In genomic region chrX:153794018-153794896, GRCh38 we compare ENCODE assay signal across 1 cellular context.
TF ChIP-seq lines count a peak whose summit lies in the region.

Gene IDH3G (minus strand): TSS chrX:153794375. CDS start chrX:153794326, 49 bp downstream.
Gene SSR4 (plus strand): TSS chrX:153794668. CDS start chrX:153794688, 20 bp downstream.

TF ChIP-seq in K562, 482 proteins besides CTCF, POLR2A, EP300 and RAD21 (continued from another document and continues in another):
- peak; percentile 37; the same call in 1 of the 2 replicates for TF ChIP-seq ZNF766 (CRISPR knock-in tag; conservative IDR thresholded peaks at IDR 0.05)
- TF ChIP-seq, protein P1, sequence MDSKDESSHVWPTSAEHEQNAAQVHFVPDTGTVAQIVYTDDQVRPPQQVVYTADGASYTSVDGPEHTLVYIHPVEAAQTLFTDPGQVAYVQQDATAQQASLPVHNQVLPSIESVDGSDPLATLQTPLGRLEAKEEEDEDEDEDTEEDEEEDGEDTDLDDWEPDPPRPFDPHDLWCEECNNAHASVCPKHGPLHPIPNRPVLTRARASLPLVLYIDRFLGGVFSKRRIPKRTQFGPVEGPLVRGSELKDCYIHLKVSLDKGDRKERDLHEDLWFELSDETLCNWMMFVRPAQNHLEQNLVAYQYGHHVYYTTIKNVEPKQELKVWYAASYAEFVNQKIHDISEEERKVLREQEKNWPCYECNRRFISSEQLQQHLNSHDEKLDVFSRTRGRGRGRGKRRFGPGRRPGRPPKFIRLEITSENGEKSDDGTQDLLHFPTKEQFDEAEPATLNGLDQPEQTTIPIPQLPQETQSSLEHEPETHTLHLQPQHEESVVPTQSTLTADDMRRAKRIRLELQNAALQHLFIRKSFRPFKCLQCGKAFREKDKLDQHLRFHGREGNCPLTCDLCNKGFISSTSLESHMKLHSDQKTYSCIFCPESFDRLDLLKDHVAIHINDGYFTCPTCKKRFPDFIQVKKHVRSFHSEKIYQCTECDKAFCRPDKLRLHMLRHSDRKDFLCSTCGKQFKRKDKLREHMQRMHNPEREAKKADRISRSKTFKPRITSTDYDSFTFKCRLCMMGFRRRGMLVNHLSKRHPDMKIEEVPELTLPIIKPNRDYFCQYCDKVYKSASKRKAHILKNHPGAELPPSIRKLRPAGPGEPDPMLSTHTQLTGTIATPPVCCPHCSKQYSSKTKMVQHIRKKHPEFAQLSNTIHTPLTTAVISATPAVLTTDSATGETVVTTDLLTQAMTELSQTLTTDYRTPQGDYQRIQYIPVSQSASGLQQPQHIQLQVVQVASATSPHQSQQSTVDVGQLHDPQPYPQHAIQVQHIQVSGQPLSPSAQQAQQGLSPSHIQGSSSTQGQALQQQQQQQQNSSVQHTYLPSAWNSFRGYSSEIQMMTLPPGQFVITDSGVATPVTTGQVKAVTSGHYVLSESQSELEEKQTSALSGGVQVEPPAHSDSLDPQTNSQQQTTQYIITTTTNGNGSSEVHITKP (IDR thresholded peaks at IDR 0.05; ENCODE audit: partially characterized antibody) = no peak
- TF ChIP-seq RUNX1 (IDR thresholded peaks at IDR 0.05; ENCODE audit: low read depth) = no peak
- TF ChIP-seq, protein P2, sequence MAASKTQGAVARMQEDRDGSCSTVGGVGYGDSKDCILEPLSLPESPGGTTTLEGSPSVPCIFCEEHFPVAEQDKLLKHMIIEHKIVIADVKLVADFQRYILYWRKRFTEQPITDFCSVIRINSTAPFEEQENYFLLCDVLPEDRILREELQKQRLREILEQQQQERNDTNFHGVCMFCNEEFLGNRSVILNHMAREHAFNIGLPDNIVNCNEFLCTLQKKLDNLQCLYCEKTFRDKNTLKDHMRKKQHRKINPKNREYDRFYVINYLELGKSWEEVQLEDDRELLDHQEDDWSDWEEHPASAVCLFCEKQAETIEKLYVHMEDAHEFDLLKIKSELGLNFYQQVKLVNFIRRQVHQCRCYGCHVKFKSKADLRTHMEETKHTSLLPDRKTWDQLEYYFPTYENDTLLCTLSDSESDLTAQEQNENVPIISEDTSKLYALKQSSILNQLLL (CRISPR knock-in tag; IDR thresholded peaks at IDR 0.05; ENCODE audit: borderline replicate concordance) = no peak
- TF ChIP-seq ELK3 (CRISPR knock-in tag; IDR thresholded peaks at IDR 0.05) = no peak
- TF ChIP-seq NFE2 (IDR thresholded peaks at IDR 0.05; ENCODE audit: low read depth) = no peak; the same call in 1 of the 2 replicates
- TF ChIP-seq TCF7 (IDR thresholded peaks at IDR 0.05; ENCODE audit: borderline replicate concordance) = no peak
- TF ChIP-seq ELF4 (CRISPR knock-in tag; IDR thresholded peaks at IDR 0.05) = no peak
- TF ChIP-seq DIDO1 (tag; IDR thresholded peaks at IDR 0.05; ENCODE audit: low read depth) = 0 out of 2 replicates have a peak, but pooled peaks have one; percentile 9
- TF ChIP-seq, protein P3, sequence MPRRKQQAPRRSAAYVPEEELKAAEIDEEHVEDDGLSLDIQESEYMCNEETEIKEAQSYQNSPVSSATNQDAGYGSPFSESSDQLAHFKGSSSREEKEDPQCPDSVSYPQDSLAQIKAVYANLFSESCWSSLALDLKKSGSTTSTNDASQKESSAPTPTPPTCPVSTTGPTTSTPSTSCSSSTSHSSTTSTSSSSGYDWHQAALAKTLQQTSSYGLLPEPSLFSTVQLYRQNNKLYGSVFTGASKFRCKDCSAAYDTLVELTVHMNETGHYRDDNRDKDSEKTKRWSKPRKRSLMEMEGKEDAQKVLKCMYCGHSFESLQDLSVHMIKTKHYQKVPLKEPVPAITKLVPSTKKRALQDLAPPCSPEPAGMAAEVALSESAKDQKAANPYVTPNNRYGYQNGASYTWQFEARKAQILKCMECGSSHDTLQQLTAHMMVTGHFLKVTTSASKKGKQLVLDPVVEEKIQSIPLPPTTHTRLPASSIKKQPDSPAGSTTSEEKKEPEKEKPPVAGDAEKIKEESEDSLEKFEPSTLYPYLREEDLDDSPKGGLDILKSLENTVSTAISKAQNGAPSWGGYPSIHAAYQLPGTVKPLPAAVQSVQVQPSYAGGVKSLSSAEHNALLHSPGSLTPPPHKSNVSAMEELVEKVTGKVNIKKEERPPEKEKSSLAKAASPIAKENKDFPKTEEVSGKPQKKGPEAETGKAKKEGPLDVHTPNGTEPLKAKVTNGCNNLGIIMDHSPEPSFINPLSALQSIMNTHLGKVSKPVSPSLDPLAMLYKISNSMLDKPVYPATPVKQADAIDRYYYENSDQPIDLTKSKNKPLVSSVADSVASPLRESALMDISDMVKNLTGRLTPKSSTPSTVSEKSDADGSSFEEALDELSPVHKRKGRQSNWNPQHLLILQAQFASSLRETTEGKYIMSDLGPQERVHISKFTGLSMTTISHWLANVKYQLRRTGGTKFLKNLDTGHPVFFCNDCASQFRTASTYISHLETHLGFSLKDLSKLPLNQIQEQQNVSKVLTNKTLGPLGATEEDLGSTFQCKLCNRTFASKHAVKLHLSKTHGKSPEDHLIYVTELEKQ (CRISPR knock-in tag; IDR thresholded peaks at IDR 0.05) = no peak
- TF ChIP-seq NFXL1 (CRISPR knock-in tag; IDR thresholded peaks at IDR 0.05) = no peak
- TF ChIP-seq SIX5 (IDR thresholded peaks at IDR 0.05; ENCODE audit: borderline replicate concordance in 1 of 2, insufficient read depth in 1 of 2, low read depth in 1 of 2, low read length in 2 of 2) = no peak
- no peak for TF ChIP-seq TARDBP (IDR thresholded peaks at IDR 0.05)
- no peak for TF ChIP-seq ZNF696 (CRISPR knock-in tag; conservative IDR thresholded peaks at IDR 0.05)
- TF ChIP-seq MTF1 (CRISPR knock-in tag; IDR thresholded peaks at IDR 0.05; ENCODE audit: borderline replicate concordance) = peak; percentile 45; the same call in 1 of the 2 replicates
- TF ChIP-seq RBM22 (IDR thresholded peaks at IDR 0.05; ENCODE audit: low read depth, low read length, poor library complexity, severe bottlenecking) = no peak
- TF ChIP-seq HDAC6 (IDR thresholded peaks at IDR 0.05; ENCODE audit: low read depth, low read length) = no peak
- TF ChIP-seq, protein P4, sequence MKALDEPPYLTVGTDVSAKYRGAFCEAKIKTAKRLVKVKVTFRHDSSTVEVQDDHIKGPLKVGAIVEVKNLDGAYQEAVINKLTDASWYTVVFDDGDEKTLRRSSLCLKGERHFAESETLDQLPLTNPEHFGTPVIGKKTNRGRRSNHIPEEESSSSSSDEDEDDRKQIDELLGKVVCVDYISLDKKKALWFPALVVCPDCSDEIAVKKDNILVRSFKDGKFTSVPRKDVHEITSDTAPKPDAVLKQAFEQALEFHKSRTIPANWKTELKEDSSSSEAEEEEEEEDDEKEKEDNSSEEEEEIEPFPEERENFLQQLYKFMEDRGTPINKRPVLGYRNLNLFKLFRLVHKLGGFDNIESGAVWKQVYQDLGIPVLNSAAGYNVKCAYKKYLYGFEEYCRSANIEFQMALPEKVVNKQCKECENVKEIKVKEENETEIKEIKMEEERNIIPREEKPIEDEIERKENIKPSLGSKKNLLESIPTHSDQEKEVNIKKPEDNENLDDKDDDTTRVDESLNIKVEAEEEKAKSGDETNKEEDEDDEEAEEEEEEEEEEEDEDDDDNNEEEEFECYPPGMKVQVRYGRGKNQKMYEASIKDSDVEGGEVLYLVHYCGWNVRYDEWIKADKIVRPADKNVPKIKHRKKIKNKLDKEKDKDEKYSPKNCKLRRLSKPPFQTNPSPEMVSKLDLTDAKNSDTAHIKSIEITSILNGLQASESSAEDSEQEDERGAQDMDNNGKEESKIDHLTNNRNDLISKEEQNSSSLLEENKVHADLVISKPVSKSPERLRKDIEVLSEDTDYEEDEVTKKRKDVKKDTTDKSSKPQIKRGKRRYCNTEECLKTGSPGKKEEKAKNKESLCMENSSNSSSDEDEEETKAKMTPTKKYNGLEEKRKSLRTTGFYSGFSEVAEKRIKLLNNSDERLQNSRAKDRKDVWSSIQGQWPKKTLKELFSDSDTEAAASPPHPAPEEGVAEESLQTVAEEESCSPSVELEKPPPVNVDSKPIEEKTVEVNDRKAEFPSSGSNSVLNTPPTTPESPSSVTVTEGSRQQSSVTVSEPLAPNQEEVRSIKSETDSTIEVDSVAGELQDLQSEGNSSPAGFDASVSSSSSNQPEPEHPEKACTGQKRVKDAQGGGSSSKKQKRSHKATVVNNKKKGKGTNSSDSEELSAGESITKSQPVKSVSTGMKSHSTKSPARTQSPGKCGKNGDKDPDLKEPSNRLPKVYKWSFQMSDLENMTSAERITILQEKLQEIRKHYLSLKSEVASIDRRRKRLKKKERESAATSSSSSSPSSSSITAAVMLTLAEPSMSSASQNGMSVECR (CRISPR knock-in tag; IDR thresholded peaks at IDR 0.05) = peak; percentile 78; the same call in 1 of the 2 replicates
- TF ChIP-seq CC2D1A (IDR thresholded peaks at IDR 0.05) = no peak
- TF ChIP-seq, protein P5, sequence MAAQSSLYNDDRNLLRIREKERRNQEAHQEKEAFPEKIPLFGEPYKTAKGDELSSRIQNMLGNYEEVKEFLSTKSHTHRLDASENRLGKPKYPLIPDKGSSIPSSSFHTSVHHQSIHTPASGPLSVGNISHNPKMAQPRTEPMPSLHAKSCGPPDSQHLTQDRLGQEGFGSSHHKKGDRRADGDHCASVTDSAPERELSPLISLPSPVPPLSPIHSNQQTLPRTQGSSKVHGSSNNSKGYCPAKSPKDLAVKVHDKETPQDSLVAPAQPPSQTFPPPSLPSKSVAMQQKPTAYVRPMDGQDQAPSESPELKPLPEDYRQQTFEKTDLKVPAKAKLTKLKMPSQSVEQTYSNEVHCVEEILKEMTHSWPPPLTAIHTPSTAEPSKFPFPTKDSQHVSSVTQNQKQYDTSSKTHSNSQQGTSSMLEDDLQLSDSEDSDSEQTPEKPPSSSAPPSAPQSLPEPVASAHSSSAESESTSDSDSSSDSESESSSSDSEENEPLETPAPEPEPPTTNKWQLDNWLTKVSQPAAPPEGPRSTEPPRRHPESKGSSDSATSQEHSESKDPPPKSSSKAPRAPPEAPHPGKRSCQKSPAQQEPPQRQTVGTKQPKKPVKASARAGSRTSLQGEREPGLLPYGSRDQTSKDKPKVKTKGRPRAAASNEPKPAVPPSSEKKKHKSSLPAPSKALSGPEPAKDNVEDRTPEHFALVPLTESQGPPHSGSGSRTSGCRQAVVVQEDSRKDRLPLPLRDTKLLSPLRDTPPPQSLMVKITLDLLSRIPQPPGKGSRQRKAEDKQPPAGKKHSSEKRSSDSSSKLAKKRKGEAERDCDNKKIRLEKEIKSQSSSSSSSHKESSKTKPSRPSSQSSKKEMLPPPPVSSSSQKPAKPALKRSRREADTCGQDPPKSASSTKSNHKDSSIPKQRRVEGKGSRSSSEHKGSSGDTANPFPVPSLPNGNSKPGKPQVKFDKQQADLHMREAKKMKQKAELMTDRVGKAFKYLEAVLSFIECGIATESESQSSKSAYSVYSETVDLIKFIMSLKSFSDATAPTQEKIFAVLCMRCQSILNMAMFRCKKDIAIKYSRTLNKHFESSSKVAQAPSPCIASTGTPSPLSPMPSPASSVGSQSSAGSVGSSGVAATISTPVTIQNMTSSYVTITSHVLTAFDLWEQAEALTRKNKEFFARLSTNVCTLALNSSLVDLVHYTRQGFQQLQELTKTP (IDR thresholded peaks at IDR 0.05; ENCODE audit: low read depth in 1 of 2, partially characterized antibody in 2 of 2) = no peak
- no peak for TF ChIP-seq ZNF75A (CRISPR knock-in tag; IDR thresholded peaks at IDR 0.05)
- TF ChIP-seq MYC (IDR thresholded peaks at IDR 0.05; ENCODE audit: low read depth, low read length) = peak; percentile 79
- peak; percentile 21; the same call in 1 of the 2 replicates for TF ChIP-seq MYC (CRISPR knock-in tag; IDR thresholded peaks at IDR 0.05; ENCODE audit: borderline replicate concordance, low read depth)
- no peak for TF ChIP-seq THRA (IDR thresholded peaks at IDR 0.05)
- TF ChIP-seq HIVEP1 (CRISPR knock-in tag; IDR thresholded peaks at IDR 0.05) = no peak
- TF ChIP-seq STAT5A (IDR thresholded peaks at IDR 0.05; ENCODE audit: borderline replicate concordance, low read length) = no peak
- no peak for TF ChIP-seq STAT5B (CRISPR knock-in tag; IDR thresholded peaks at IDR 0.05)
- 0 out of 2 replicates have a peak, but pooled peaks have one; percentile 37 for TF ChIP-seq NFRKB (IDR thresholded peaks at IDR 0.05; ENCODE audit: low read depth)
- TF ChIP-seq TAF15 (IDR thresholded peaks at IDR 0.05; ENCODE audit: low read depth, low read length) = no peak
- no peak for TF ChIP-seq CHCHD3 (CRISPR knock-in tag; IDR thresholded peaks at IDR 0.05)
- TF ChIP-seq, protein P6, sequence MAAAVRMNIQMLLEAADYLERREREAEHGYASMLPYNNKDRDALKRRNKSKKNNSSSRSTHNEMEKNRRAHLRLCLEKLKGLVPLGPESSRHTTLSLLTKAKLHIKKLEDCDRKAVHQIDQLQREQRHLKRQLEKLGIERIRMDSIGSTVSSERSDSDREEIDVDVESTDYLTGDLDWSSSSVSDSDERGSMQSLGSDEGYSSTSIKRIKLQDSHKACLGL (CRISPR knock-in tag; IDR thresholded peaks at IDR 0.05; ENCODE audit: borderline replicate concordance, poor library complexity, severe bottlenecking) = no peak
- no peak for TF ChIP-seq ZNF445 (CRISPR knock-in tag; IDR thresholded peaks at IDR 0.05; ENCODE audit: low read depth)
- no peak for TF ChIP-seq ZKSCAN8 (CRISPR knock-in tag; IDR thresholded peaks at IDR 0.05)
- TF ChIP-seq ZNF280A (IDR thresholded peaks at IDR 0.05; ENCODE audit: low read depth, partially characterized antibody) = no peak
